In the genomic region with DNA sequence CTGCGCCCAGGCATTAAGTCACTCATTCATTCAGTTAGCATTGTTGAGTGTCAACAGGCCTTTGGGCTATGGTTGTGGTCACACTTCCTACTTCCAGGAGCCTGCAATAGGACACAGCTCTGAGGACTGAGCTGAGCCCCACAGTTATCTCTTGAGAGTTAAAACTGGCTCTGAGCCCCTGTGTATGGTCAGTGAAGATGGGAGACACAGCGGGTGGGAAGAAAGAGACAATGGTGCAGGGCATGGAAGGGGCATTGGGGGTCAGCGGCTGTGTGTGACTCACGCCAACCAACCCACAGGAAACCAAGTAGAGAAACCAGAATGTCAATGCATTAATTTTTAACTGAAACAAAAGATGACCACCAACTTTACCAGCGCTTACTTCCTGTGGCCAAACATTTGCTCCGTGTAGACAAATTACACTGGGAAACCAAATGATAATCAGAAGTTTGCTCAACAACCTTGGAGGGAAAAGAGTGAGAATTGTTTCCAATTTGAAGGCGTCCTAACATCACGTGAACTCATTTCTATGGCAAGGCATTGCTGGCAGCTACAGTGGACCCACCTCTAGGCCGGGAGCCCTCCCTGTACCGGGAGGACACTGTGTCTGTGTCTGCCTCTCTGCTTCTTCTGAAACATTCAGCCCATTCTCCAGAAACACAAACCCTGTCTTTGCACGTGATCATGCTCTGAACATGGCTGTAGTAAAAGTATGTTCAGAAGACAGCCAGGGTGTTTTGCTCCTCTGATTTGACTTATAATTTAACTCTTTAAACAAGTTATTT, we compare ENCODE assay signal across 14 cellular contexts.
A peak's percentile ranks its signal among the peaks of the same experiment; 100 is the strongest.
DNase-seq lines count a peak whose midpoint lies in the region; ATAC-seq and TF ChIP-seq lines count a peak whose summit lies in the region.
"Had no signal": no experiment of that assay in that cellular context is flagged by ENCODE, and none has a peak within 500 bp of the region (broad histone marks: within the 10 kb centered on the region; RNA-seq: fewer than 3 reads in every experiment).

No MANE protein-coding gene starts in this region.

- WGBS in sigmoid colon, 2 donors: 89 to 90% methylated on average over 11 of the region's 11 CpGs

- TF ChIP-seq POLR2A in sigmoid colon (IDR thresholded peaks at IDR 0.05): no peak

- DNase-seq in activated CD8-positive, alpha-beta memory T cell treated with anti-CD3 and anti-CD28 coated beads, Interleukin-2, amount 50 U/mL, for 48 hours: peak; percentile 36
- no peak for DNase-seq in activated CD8-positive, alpha-beta memory T cell treated with anti-CD3 and anti-CD28 coated beads for 24 hours
- DNase-seq in T-cell (no peak), sigmoid colon (peak; percentile 20), NAMALWA (ENCODE audit: low spot score) (no peak), pons (ENCODE audit: low spot score) (no peak), ecto neural progenitor cell (ENCODE audit: low spot score) (no peak)
- DNase-seq: body of pancreas, psoas muscle had no signal

- no peak overlapping the region for H3K27ac ChIP-seq in sigmoid colon
- H3K27ac ChIP-seq: hepatocyte, psoas muscle, suprapubic skin had no signal

- no peak for TF ChIP-seq EP300 in sigmoid colon (IDR thresholded peaks at IDR 0.05)

- H3K27ac Mint-ChIP-seq in T-cell: peak overlapping the region; percentile 32 to 44
- H3K27ac Mint-ChIP-seq: memory B cell had no signal

- no peak overlapping the region for H3K4me3 Mint-ChIP-seq in T-cell
- H3K4me3 Mint-ChIP-seq: IgD-negative memory B cell, memory B cell had no signal

- no peaks in the 10 kb centered on the region for H3K9me3 Mint-ChIP-seq in T-cell
- H3K9me3 Mint-ChIP-seq: memory B cell had no signal

- peaks cover 45 to 55% (median 46%) of the 10 kb centered on the region in 3 donors for H3K4me1 Mint-ChIP-seq in T-cell

- H3K27me3 ChIP-seq in sigmoid colon: no peaks in the 10 kb centered on the region
- H3K27me3 ChIP-seq: body of pancreas, hepatocyte, suprapubic skin had no signal

- H3K36me3 Mint-ChIP-seq in T-cell: no peaks in the 10 kb centered on the region
- H3K36me3 Mint-ChIP-seq: memory B cell had no signal

- peak; percentile 72 for ATAC-seq in HG02981 (IDR thresholded peaks at IDR 0.05; ENCODE audit: unreplicated experiment)
- no peak for ATAC-seq in T-cell (replicated peaks in 1 of 4)
- ATAC-seq: body of pancreas, psoas muscle had no signal

- CTCF ChIA-PET in T-cell (lab: Charles Lee): no interaction called here

- TF ChIP-seq CTCF in sigmoid colon (IDR thresholded peaks at IDR 0.05): no peak

- H3K4me1 ChIP-seq in sigmoid colon: no peaks in the 10 kb centered on the region
- H3K4me1 ChIP-seq: psoas muscle, suprapubic skin had no signal

- POLR2A ChIA-PET in T-cell (lab: Charles Lee): no interaction called here

- H3K9me3 ChIP-seq in sigmoid colon: no peaks in the 10 kb centered on the region
- H3K9me3 ChIP-seq: body of pancreas, psoas muscle, suprapubic skin had no signal

- intact Hi-C loops in sigmoid colon (cut with DNase I): no loop called here

- H3K36me3 ChIP-seq in sigmoid colon: no peaks in the 10 kb centered on the region
- H3K36me3 ChIP-seq: suprapubic skin had no signal

- no peaks in the 10 kb centered on the region for H3K27me3 Mint-ChIP-seq in T-cell

- H3K4me3 ChIP-seq in sigmoid colon: no peak overlapping the region
- H3K4me3 ChIP-seq: body of pancreas, hepatocyte, psoas muscle, suprapubic skin had no signal

Comparison
In these comparisons a context has a peak if more than half of its experiments do, and no peak if none do; other contexts are left out.
1. DNase-seq: peak in activated CD8-positive, alpha-beta memory T cell treated with anti-CD3 and anti-CD28 coated beads, Interleukin-2, amount 50 U/mL, for 48 hours (single experiment) and sigmoid colon (single experiment); none in activated CD8-positive, alpha-beta memory T cell treated with anti-CD3 and anti-CD28 coated beads for 24 hours (single experiment), T-cell (0 of 34), NAMALWA (single experiment), pons (single experiment) and ecto neural progenitor cell (single experiment).